9 cellular contexts compared by ENCODE assay signal in genomic region chrX:30822068-30822671, GRCh38.
DNase-seq lines count a peak whose midpoint lies in the region; ATAC-seq and TF ChIP-seq lines count a peak whose summit lies in the region.
"Had no signal": no experiment of that assay in that cellular context is flagged by ENCODE, and none has a peak within 500 bp of the region (broad histone marks: within the 10 kb centered on the region; RNA-seq: fewer than 3 reads in every experiment).

No MANE protein-coding gene starts in this region.

- ATAC-seq in GM18861 (IDR thresholded peaks at IDR 0.05; ENCODE audit: unreplicated experiment) (peak; percentile 67), HG02588 (IDR thresholded peaks at IDR 0.05; ENCODE audit: unreplicated experiment) (peak; percentile 80), left lobe of liver (peak; percentile 73)

- in situ Hi-C loops in brain microvascular endothelial cell (cut with HindIII; ENCODE audit: low pct_ligation_motif_present, low sequenced_read_pairs) = no loop called here

- H3K27ac ChIP-seq in brain microvascular endothelial cell = no peak overlapping the region

- no peak overlapping the region for H3K4me3 ChIP-seq in brain microvascular endothelial cell (ENCODE audit: low read depth, low read length)
- H3K4me3 ChIP-seq: HAP-1 had no signal

- TF ChIP-seq CTCF in brain microvascular endothelial cell (IDR thresholded peaks at IDR 0.05; ENCODE audit: low read depth, low read length, missing control alignments) = no peak

- H3K27me3 ChIP-seq in brain microvascular endothelial cell (replicated peaks) = no peaks in the 10 kb centered on the region

- H3K36me3 ChIP-seq in brain microvascular endothelial cell (replicated peaks) = no peaks in the 10 kb centered on the region
- H3K36me3 ChIP-seq: HAP-1 had no signal

- peak; percentile 77 to 80 for DNase-seq in NCI-H526 (lab: John Stamatoyannopoulos, UW)
- no peak for DNase-seq in left lobe of liver (ENCODE audit: low spot score)
- no peak for DNase-seq in pons (ENCODE audit: low spot score)
- DNase-seq in NCI-H1105 treated with DMSO at 0.1 percent for 48 hours (lab: John Stamatoyannopoulos, UW) = no peak
- DNase-seq in NCI-H1694 treated with DMSO at 0.1 percent for 48 hours (lab: John Stamatoyannopoulos, UW) = no peak
- DNase-seq in brain microvascular endothelial cell = no peak

Comparison
In these comparisons a context has a peak if more than half of its experiments do, and no peak if none do; other contexts are left out.
1. DNase-seq: peak in NCI-H526 (2 of 2); none in left lobe of liver (single experiment), pons (single experiment), NCI-H1105 treated with DMSO at 0.1 percent for 48 hours (single experiment), NCI-H1694 treated with DMSO at 0.1 percent for 48 hours (single experiment) and brain microvascular endothelial cell (single experiment).
2. Peak in every context shown above with its lines, with median percentiles within 50 percentile points of each other: ATAC-seq.